In the genomic region with DNA sequence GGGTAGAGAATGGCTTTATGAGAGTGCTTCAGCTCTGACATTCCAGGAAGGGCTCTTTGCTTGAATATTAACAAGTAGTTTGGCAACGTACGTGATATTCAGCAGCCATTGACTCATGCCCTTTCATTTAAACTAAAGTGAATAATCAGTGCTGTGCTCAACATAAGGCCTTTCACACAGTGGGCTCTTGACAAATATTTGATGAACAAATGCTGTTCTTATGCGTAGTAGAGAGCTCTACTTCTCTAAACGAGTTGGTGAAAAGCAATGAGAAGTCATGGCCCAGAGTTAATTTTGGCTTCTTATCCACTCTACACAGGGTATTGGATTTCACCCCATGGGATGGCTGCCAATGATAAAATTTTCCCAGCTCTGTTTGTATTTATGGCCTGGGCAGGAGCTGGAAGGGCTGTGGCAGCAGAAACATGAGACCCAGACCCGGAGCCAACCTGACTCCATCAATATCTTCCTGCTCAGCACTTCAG, we compare ENCODE assay signal across 10 cellular contexts.
DNase-seq lines count a peak whose midpoint lies in the region; ATAC-seq and TF ChIP-seq lines count a peak whose summit lies in the region.
"Had no signal": no experiment of that assay in that cellular context is flagged by ENCODE, and none has a peak within 500 bp of the region (broad histone marks: within the 10 kb centered on the region; RNA-seq: fewer than 3 reads in every experiment).

No MANE protein-coding gene starts in this region.

- H3K36me3 Mint-ChIP-seq in Caco-2 (ENCODE audit: insufficient read depth, unreplicated experiment), result no peaks in the 10 kb centered on the region
- H3K36me3 Mint-ChIP-seq: activated naive CD8-positive, alpha-beta T cell treated with anti-CD3 and anti-CD28 coated beads, Interleukin-2, amount 10 ng/mL, durations not matched to agents 7 days and 5 days had no signal

- no peaks in the 10 kb centered on the region for H3K9me3 ChIP-seq in Caco-2
- H3K9me3 ChIP-seq: tibial artery had no signal

- H3K27ac Mint-ChIP-seq in Caco-2 (ENCODE audit: unreplicated experiment), result no peak overlapping the region
- H3K27ac Mint-ChIP-seq: activated naive CD8-positive, alpha-beta T cell treated with anti-CD3 and anti-CD28 coated beads, Interleukin-2, amount 10 ng/mL, durations not matched to agents 7 days and 5 days had no signal

- peaks cover 3% of the 10 kb centered on the region for H3K27me3 Mint-ChIP-seq in Caco-2 (ENCODE audit: insufficient read depth, unreplicated experiment)
- H3K27me3 Mint-ChIP-seq: activated naive CD8-positive, alpha-beta T cell treated with anti-CD3 and anti-CD28 coated beads, Interleukin-2, amount 10 ng/mL, durations not matched to agents 7 days and 5 days had no signal

- H3K4me3 Mint-ChIP-seq in Caco-2 (ENCODE audit: unreplicated experiment), result no peak overlapping the region
- H3K4me3 Mint-ChIP-seq: activated naive CD8-positive, alpha-beta T cell treated with anti-CD3 and anti-CD28 coated beads, Interleukin-2, amount 10 ng/mL, durations not matched to agents 7 days and 5 days had no signal

- DNase-seq in COLO668 (lab: John Stamatoyannopoulos, UW; ENCODE audit: unreplicated experiment) (peak; percentile 61), NCI-H128 (lab: John Stamatoyannopoulos, UW; ENCODE audit: unreplicated experiment) (peak; percentile 96), astrocyte of the cerebellum (ENCODE audit: low read depth) (peak; percentile 62), kidney tubule cell (ENCODE audit: low spot score) (peak; percentile 86), hypothalamus (lab: John Stamatoyannopoulos, UW) (no peak), occipital lobe (lab: John Stamatoyannopoulos, UW) (no peak), Caco-2 (no peak)
- DNase-seq: activated naive CD8-positive, alpha-beta T cell treated with anti-CD3 and anti-CD28 coated beads, Interleukin-2, amount 10 ng/mL, durations not matched to agents 7 days and 5 days; tibial artery had no signal

- H3K4me1 Mint-ChIP-seq in Caco-2 (ENCODE audit: low read depth, unreplicated experiment), result no peaks in the 10 kb centered on the region
- H3K4me1 Mint-ChIP-seq: activated naive CD8-positive, alpha-beta T cell treated with anti-CD3 and anti-CD28 coated beads, Interleukin-2, amount 10 ng/mL, durations not matched to agents 7 days and 5 days had no signal

- H3K36me3 ChIP-seq in Caco-2 (ENCODE audit: control insufficient read depth, insufficient read depth, low read length), result no peaks in the 10 kb centered on the region
- H3K36me3 ChIP-seq: tibial artery had no signal

- H3K9me3 Mint-ChIP-seq in Caco-2 (ENCODE audit: unreplicated experiment), result no peaks in the 10 kb centered on the region

- in situ Hi-C loops in astrocyte of the cerebellum (cut with HindIII; ENCODE audit: low sequenced_read_pairs), result no loop called here

- H3K4me3 ChIP-seq in astrocyte of the cerebellum (ENCODE audit: low read depth, low read length) (no peak overlapping the region), Caco-2 (ENCODE audit: low read depth, low read length) (no peak overlapping the region)
- H3K4me3 ChIP-seq: tibial artery had no signal

- H3K27me3 ChIP-seq in Caco-2 (replicated peaks; ENCODE audit: control insufficient read depth, insufficient read depth, low read length), result no peaks in the 10 kb centered on the region
- H3K27me3 ChIP-seq: tibial artery had no signal

- TF ChIP-seq CTCF in astrocyte of the cerebellum (IDR thresholded peaks at IDR 0.05; ENCODE audit: low read depth, low read length, missing control alignments), result no peak
- no peak for TF ChIP-seq CTCF in Caco-2 (IDR thresholded peaks at IDR 0.05; ENCODE audit: insufficient read depth in 1 of 2, low read depth in 1 of 2, low read length in 1 of 2, severe bottlenecking in 1 of 2, unreplicated experiment in 1 of 2)

- no TSS peak for BruUV-seq in Caco-2 (replicated peaks; lab: Mats Ljungman, UMichigan)

- no peaks in the 10 kb centered on the region for H3K4me1 ChIP-seq in Caco-2
- H3K4me1 ChIP-seq: tibial artery had no signal

- POLR2A ChIA-PET in Caco-2 (lab: Charles Lee), result no interaction called here

- ATAC-seq in GM18861 (IDR thresholded peaks at IDR 0.05; ENCODE audit: unreplicated experiment), result no peak

- CTCF ChIA-PET in Caco-2 (lab: Charles Lee), result no interaction called here

- intact Hi-C loops in Caco-2 (cut with micrococcal nuclease; ENCODE audit: unreplicated experiment), result loop anchor here (10.0 kb wide), 1 partner anchor 328 kb away; no protein-coding TSS in a partner anchor

Comparison
In these comparisons a context has a peak if more than half of its experiments do, and no peak if none do; other contexts are left out.
1. DNase-seq: peak in COLO668 (single experiment), NCI-H128 (single experiment), astrocyte of the cerebellum (single experiment) and kidney tubule cell (single experiment); none in hypothalamus (0 of 51), occipital lobe (single experiment) and Caco-2 (0 of 2).